In the genomic region with DNA sequence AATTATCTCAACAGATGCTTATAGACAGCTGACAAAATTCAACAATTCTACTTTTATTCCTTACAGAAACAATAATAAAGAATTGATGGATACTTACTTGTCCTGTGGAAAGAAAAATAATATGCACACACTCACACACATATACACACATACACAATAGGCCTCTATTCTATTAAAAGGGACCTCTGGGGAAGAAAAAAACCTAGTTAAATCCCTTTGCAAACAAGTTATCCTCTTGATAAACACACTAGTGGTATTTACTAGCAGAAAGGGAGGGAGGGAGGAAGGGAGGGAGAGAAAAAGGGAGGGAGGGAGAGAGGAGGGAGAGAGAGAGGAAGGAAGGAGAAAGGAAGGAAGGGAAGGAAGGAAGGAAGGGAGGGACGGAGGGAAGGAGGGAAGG, we compare ENCODE assay signal across 21 cellular contexts.
DNase-seq lines count a peak whose midpoint lies in the region; ATAC-seq, FAIRE-seq and TF ChIP-seq lines count a peak whose summit lies in the region.
"Had no signal": no experiment of that assay in that cellular context is flagged by ENCODE, and none has a peak within 500 bp of the region (broad histone marks: within the 10 kb centered on the region; RNA-seq: fewer than 3 reads in every experiment).

No MANE protein-coding gene starts in this region.

- RAD21 ChIA-PET in HCT116 (lab: Charles Lee; ENCODE audit: low non-redundant PET in 1 of 2, low total read pairs in 2 of 2, uncharacterized antibody in 2 of 2, unreplicated experiment in 2 of 2) = no interaction called here

- no peaks in the 10 kb centered on the region for H3K4me1 ChIP-seq in mammary epithelial cell (ENCODE audit: insufficient read depth, low read length)
- H3K4me1 ChIP-seq in breast epithelium = no peaks in the 10 kb centered on the region
- H3K4me1 ChIP-seq in HCT116 (ENCODE audit: control insufficient read depth in 1 of 2, insufficient read depth in 2 of 2, low read length in 2 of 2) = no peaks in the 10 kb centered on the region
- H3K4me1 ChIP-seq in keratinocyte (ENCODE audit: control insufficient read depth, extremely low read depth, insufficient read depth, low read length) = no peaks in the 10 kb centered on the region
- H3K4me1 ChIP-seq: BLaER1, Caco-2 had no signal

- no peak for TF ChIP-seq POLR2A in breast epithelium (IDR thresholded peaks at IDR 0.05)
- TF ChIP-seq POLR2A in HCT116 (IDR thresholded peaks at IDR 0.05; ENCODE audit: borderline replicate concordance, extremely low read depth, insufficient read depth, insufficient read length) = no peak

- H3K9me2 ChIP-seq in HCT116 (ENCODE audit: insufficient read depth) = peaks cover 4% of the 10 kb centered on the region; the same call in 1 of the 2 replicates

- no peak for TF ChIP-seq CTCF in mammary epithelial cell (conservative IDR thresholded peaks at IDR 0.05 in 1 of 2, IDR thresholded peaks at IDR 0.05 in 1 of 2; ENCODE audit: extremely low read depth in 1 of 2, insufficient read depth in 1 of 2, low read depth in 1 of 2, low read length in 2 of 2)
- no peak for TF ChIP-seq CTCF in breast epithelium (IDR thresholded peaks at IDR 0.05)
- no peak for TF ChIP-seq CTCF in HCT116 (IDR thresholded peaks at IDR 0.05 in 2 of 3, conservative IDR thresholded peaks at IDR 0.05 in 1 of 3; ENCODE audit: borderline replicate concordance in 1 of 3, insufficient read depth in 1 of 3, low read depth in 2 of 3, low read length in 2 of 3)
- TF ChIP-seq CTCF in keratinocyte (optimal IDR thresholded peaks at IDR 0.05 in 1 of 3, IDR thresholded peaks at IDR 0.05 in 1 of 3, conservative IDR thresholded peaks at IDR 0.05 in 1 of 3; ENCODE audit: extremely low read depth in 1 of 3, insufficient read depth in 2 of 3, low read length in 3 of 3) = no peak

- H3K9ac ChIP-seq in mammary epithelial cell (ENCODE audit: insufficient read depth, low read length) (no peak overlapping the region), HCT116 (ENCODE audit: low read length) (no peak overlapping the region), keratinocyte (ENCODE audit: control insufficient read depth, extremely low read depth, insufficient read depth, low read length) (no peak overlapping the region)
- H3K9ac ChIP-seq: BLaER1 had no signal

- H3K36me3 ChIP-seq in mammary epithelial cell (ENCODE audit: insufficient read depth, low read length) (no peaks in the 10 kb centered on the region), breast epithelium (no peaks in the 10 kb centered on the region), HCT116 (ENCODE audit: control insufficient read depth in 1 of 2, insufficient read depth in 2 of 2, low read length in 2 of 2) (no peaks in the 10 kb centered on the region), keratinocyte (ENCODE audit: control insufficient read depth in 2 of 2, extremely low read depth in 1 of 2, insufficient read depth in 2 of 2, low read length in 2 of 2) (no peaks in the 10 kb centered on the region)
- H3K36me3 ChIP-seq: BLaER1 had no signal

- no peak for TF ChIP-seq RAD21 in HCT116 (IDR thresholded peaks at IDR 0.05; ENCODE audit: low read depth)

- H2AFZ ChIP-seq in mammary epithelial cell (ENCODE audit: low read depth, low read length) = peak overlapping the region; percentile 62
- peak overlapping the region; percentile 33 for H2AFZ ChIP-seq in HCT116 (ENCODE audit: low read depth, low read length, poor library complexity, severe bottlenecking)
- peak overlapping the region; percentile 59 for H2AFZ ChIP-seq in keratinocyte (ENCODE audit: control insufficient read depth, low read length)

- no CpG with 5 or more reads among the region's 1 CpG for WGBS in mammary epithelial cell (ENCODE audit: low coverage, missing lambda C conversion rate)

- intact Hi-C loops in mammary epithelial cell (cut with micrococcal nuclease) (no loop called here), breast epithelium (cut with DNase I; ENCODE audit: low total_unique reads) (no loop called here), HCT116 (cut with micrococcal nuclease) (no loop called here), posterior cingulate gyrus (cut with DNase I) (no loop called here)

- no peak overlapping the region for H3K4me3 ChIP-seq in mammary epithelial cell (replicated peaks in 1 of 3; ENCODE audit: insufficient read depth in 1 of 3, low read depth in 2 of 3, low read length in 3 of 3)
- no peak overlapping the region for H3K4me3 ChIP-seq in breast epithelium
- H3K4me3 ChIP-seq in HCT116 (replicated peaks in 1 of 2; ENCODE audit: low read depth in 1 of 2, low read length in 2 of 2) = no peak overlapping the region
- H3K4me3 ChIP-seq in keratinocyte (ENCODE audit: control insufficient read depth in 2 of 3, extremely low read depth in 1 of 3, insufficient read depth in 2 of 3, low read depth in 1 of 3, low read length in 3 of 3) = no peak overlapping the region
- H3K4me3 ChIP-seq: BLaER1 had no signal

- ATAC-seq in HCT116 = no peak
- ATAC-seq: CD8-positive, alpha-beta T cell had no signal

- dilution Hi-C loops in mammary epithelial cell (cut with HindIII; ENCODE audit: low sequenced_read_pairs) (no loop called here), keratinocyte (cut with MboI; ENCODE audit: extremely low pct_ligation_motif_present, low sequenced_read_pairs) (no loop called here)

- in situ Hi-C loops in mammary epithelial cell (cut with MboI; ENCODE audit: low sequenced_read_pairs in 2 of 2) = no loop called here

- no peaks in the 10 kb centered on the region for H4K20me1 ChIP-seq in mammary epithelial cell (ENCODE audit: insufficient read depth, low read length)
- H4K20me1 ChIP-seq in HCT116 (ENCODE audit: insufficient read depth) = no peaks in the 10 kb centered on the region
- no peaks in the 10 kb centered on the region for H4K20me1 ChIP-seq in keratinocyte (ENCODE audit: control insufficient read depth, extremely low read depth, insufficient read depth, low read length)
- H4K20me1 ChIP-seq: BLaER1 had no signal

- POLR2A ChIA-PET in HCT116 (lab: Charles Lee) = no interaction called here

- H3K9me1 ChIP-seq in keratinocyte (ENCODE audit: control insufficient read depth, extremely low read depth, insufficient read depth, low read length) = no peaks in the 10 kb centered on the region

- FAIRE-seq in keratinocyte (lab: Jason Lieb, UNC) = no peak
- FAIRE-seq: GM12891, GM18507 had no signal

- H3K4me2 ChIP-seq in mammary epithelial cell (ENCODE audit: insufficient read depth, low read depth, low read length) (no peak overlapping the region), HCT116 (ENCODE audit: low read length) (no peak overlapping the region), keratinocyte (ENCODE audit: control insufficient read depth, extremely low read depth, insufficient read depth, low read depth, low read length) (no peak overlapping the region)
- H3K4me2 ChIP-seq: BLaER1 had no signal

- H3K27me3 ChIP-seq in mammary epithelial cell (ENCODE audit: insufficient read depth, low read length) = no peaks in the 10 kb centered on the region
- H3K27me3 ChIP-seq in breast epithelium = no peaks in the 10 kb centered on the region
- H3K27me3 ChIP-seq in HCT116 (ENCODE audit: insufficient read depth, low read length) = no peaks in the 10 kb centered on the region
- H3K27me3 ChIP-seq in keratinocyte (ENCODE audit: control insufficient read depth, extremely low read depth, insufficient read depth, low read length) = no peaks in the 10 kb centered on the region
- H3K27me3 ChIP-seq: BLaER1 had no signal

- BruUV-seq in mammary epithelial cell (replicated peaks; lab: Mats Ljungman, UMichigan) = no TSS peak
- BruUV-seq in HCT116 (replicated peaks; lab: Mats Ljungman, UMichigan) = no TSS peak

- CTCF ChIA-PET in mammary epithelial cell (lab: Charles Lee; ENCODE audit: low non-redundant PET) (no interaction called here), HCT116 (lab: Charles Lee) (no interaction called here)

- no peaks in the 10 kb centered on the region for H3K79me2 ChIP-seq in mammary epithelial cell (ENCODE audit: insufficient read depth, low read length)
- H3K79me2 ChIP-seq in HCT116 (ENCODE audit: insufficient read depth, low read length) = no peaks in the 10 kb centered on the region
- H3K79me2 ChIP-seq in keratinocyte (ENCODE audit: control insufficient read depth, insufficient read depth, low read length) = no peaks in the 10 kb centered on the region

- H3K9me3 ChIP-seq in mammary epithelial cell (replicated peaks; ENCODE audit: insufficient read depth, low read length) (no peaks in the 10 kb centered on the region), breast epithelium (no peaks in the 10 kb centered on the region), HCT116 (ENCODE audit: control insufficient read depth in 1 of 2, insufficient read depth in 1 of 2, low read depth in 1 of 2, low read length in 2 of 2) (no peaks in the 10 kb centered on the region), keratinocyte (ENCODE audit: control insufficient read depth, low read depth, low read length) (no peaks in the 10 kb centered on the region)
- H3K9me3 ChIP-seq: BLaER1, Caco-2 had no signal

- DNase-seq in mammary epithelial cell = no peak
- DNase-seq in breast epithelium (ENCODE audit: low spot score in 2 of 2) = no peak
- DNase-seq in HCT116 (ENCODE audit: low read depth, low spot score) = no peak
- DNase-seq in keratinocyte (ENCODE audit: low read depth, low spot score) = no peak
- DNase-seq in posterior cingulate gyrus = no peak
- DNase-seq in activated gamma-delta T cell (lab: John Stamatoyannopoulos, UW) = no peak
- DNase-seq in dermis blood vessel endothelial cell = no peak
- DNase-seq: Caco-2; CD4-positive, CD25-positive, alpha-beta regulatory T cell; CD8-positive, alpha-beta T cell; DMS153; DMS79 treated with DMSO at 0.1 percent for 48 hours; GF-D8; GOT3; H7; HCEC 1CT had no signal

- H3K27ac ChIP-seq in mammary epithelial cell (ENCODE audit: insufficient read depth, low read depth, low read length) (no peak overlapping the region), breast epithelium (no peak overlapping the region), HCT116 (ENCODE audit: low read depth, low read length) (no peak overlapping the region), keratinocyte (ENCODE audit: control insufficient read depth, insufficient read depth, low read length) (no peak overlapping the region)
- H3K27ac ChIP-seq: 22Rv1, BLaER1, C4-2B had no signal

TF ChIP-seq in HCT116, 20 proteins besides CTCF, POLR2A, EP300 and RAD21 (continues in another document):
- TF ChIP-seq POLR2AphosphoS5 (IDR thresholded peaks at IDR 0.05; ENCODE audit: low read depth, low read length) = no peak
- TF ChIP-seq CBX3 (IDR thresholded peaks at IDR 0.05; ENCODE audit: low read depth) = no peak
- no peak for TF ChIP-seq JUND (IDR thresholded peaks at IDR 0.05)
- TF ChIP-seq FOSL1 (IDR thresholded peaks at IDR 0.05; ENCODE audit: low read depth) = no peak
- no peak for TF ChIP-seq YY1 (IDR thresholded peaks at IDR 0.05; ENCODE audit: extremely low read depth, insufficient replicate concordance, low read depth, low read length)
- TF ChIP-seq TCF7L2 (IDR thresholded peaks at IDR 0.05; ENCODE audit: borderline replicate concordance, extremely low read depth, insufficient read depth, insufficient read length) = no peak
